Comparison of ENCODE assay signal across 12 cellular contexts in genomic region chr5:14397717-14398116, GRCh38.
DNase-seq lines count a peak whose midpoint lies in the region; ATAC-seq, FAIRE-seq and TF ChIP-seq lines count a peak whose summit lies in the region.
"Had no signal": no experiment of that assay in that cellular context is flagged by ENCODE, and none has a peak within 500 bp of the region (broad histone marks: within the 10 kb centered on the region; RNA-seq: fewer than 3 reads in every experiment).

No MANE protein-coding gene starts in this region.

- H3K4me1 ChIP-seq in astrocyte (ENCODE audit: insufficient read depth, low read length) = peaks cover 54% of the 10 kb centered on the region

- H3K36me3 ChIP-seq in astrocyte (ENCODE audit: insufficient read depth, low read length) = peaks cover 55% of the 10 kb centered on the region

- TF ChIP-seq CTCF in HFF-Myc (IDR thresholded peaks at IDR 0.05; ENCODE audit: low read depth, low read length, missing control alignments) (no peak), astrocyte (IDR thresholded peaks at IDR 0.05; ENCODE audit: insufficient read depth, low read depth, low read length) (no peak)

- no peaks in the 10 kb centered on the region for H3K9me3 ChIP-seq in astrocyte (ENCODE audit: insufficient read depth, low read depth, low read length)

- DNase-seq in HFF-Myc (ENCODE audit: extremely low read depth, low read depth) (peak; percentile 40), astrocyte (ENCODE audit: low read depth) (peak; percentile 90), glomerular visceral epithelial cell (ENCODE audit: extremely low spot score) (peak; percentile 90), stromal cell of bone marrow (ENCODE audit: low read depth) (peak; percentile 57), OCI-M2 (lab: John Stamatoyannopoulos, UW; ENCODE audit: unreplicated experiment) (no peak), NCI-H510A treated with DMSO at 0.1 percent for 48 hours (lab: John Stamatoyannopoulos, UW) (no peak)
- DNase-seq: activated effector memory CD4-positive, alpha-beta T cell treated with Interleukin-2 at 50 U/mL for 16 hours; stimulated activated CD4-positive, alpha-beta T cell treated with anti-CD3 and anti-CD28 coated beads, Interleukin-12 subunit alpha, Interleukin-12 subunit beta, amount 100 ng/mL, for 4 hours had no signal

- peak overlapping the region; percentile 26 for H3K9ac ChIP-seq in astrocyte (ENCODE audit: low read length)
- H3K9ac ChIP-seq: KMS-11 had no signal

- no peak overlapping the region for H3K4me3 ChIP-seq in HFF-Myc (replicated peaks; ENCODE audit: low read depth, low read length)
- H3K4me3 ChIP-seq in astrocyte (ENCODE audit: insufficient read depth, low read depth, low read length) = no peak overlapping the region

- ATAC-seq in HG03565 (IDR thresholded peaks at IDR 0.05; ENCODE audit: unreplicated experiment) = no peak
- ATAC-seq: foreskin keratinocyte had no signal

- no peaks in the 10 kb centered on the region for H3K27me3 ChIP-seq in astrocyte (ENCODE audit: insufficient read depth, low read length)
- H3K27me3 ChIP-seq: foreskin keratinocyte had no signal

- peak overlapping the region; percentile 77 for H3K27ac Mint-ChIP-seq in astrocyte (ENCODE audit: unreplicated experiment)
- H3K27ac Mint-ChIP-seq: stimulated activated naive CD8-positive, alpha-beta T cell treated with anti-CD3 and anti-CD28 coated beads, Interleukin-15, Interleukin-2, amounts not matched to agents 100 ng/mL and 50 ng/mL, for 24 hours had no signal

- H3K4me2 ChIP-seq in astrocyte (ENCODE audit: low read length) = peak overlapping the region; percentile 26
- H3K4me2 ChIP-seq: KMS-11 had no signal

- H4K20me1 ChIP-seq in astrocyte (ENCODE audit: insufficient read depth, low read length) = peaks cover 45% of the 10 kb centered on the region

- peak overlapping the region; percentile 54 for H3K27ac ChIP-seq in astrocyte (ENCODE audit: low read depth, low read length)
- H3K27ac ChIP-seq: foreskin keratinocyte, KMS-11 had no signal

- peaks cover 48% of the 10 kb centered on the region for H3K4me1 Mint-ChIP-seq in astrocyte (ENCODE audit: low read depth, unreplicated experiment)

- peaks cover 34% of the 10 kb centered on the region for H3K79me2 ChIP-seq in astrocyte (ENCODE audit: insufficient read depth, low read length)

- FAIRE-seq in astrocyte (lab: Jason Lieb, UNC) = no peak

- H2AFZ ChIP-seq in astrocyte (ENCODE audit: low read depth, low read length) = no peak overlapping the region

- peaks cover 35% of the 10 kb centered on the region for H3K36me3 Mint-ChIP-seq in astrocyte (ENCODE audit: low read depth, unreplicated experiment)

- H3K4me3 Mint-ChIP-seq in astrocyte (ENCODE audit: unreplicated experiment) = no peak overlapping the region
- H3K4me3 Mint-ChIP-seq: stimulated activated naive CD8-positive, alpha-beta T cell treated with anti-CD3 and anti-CD28 coated beads, Interleukin-15, Interleukin-2, amounts not matched to agents 100 ng/mL and 50 ng/mL, for 24 hours had no signal

- no peaks in the 10 kb centered on the region for H3K9me3 Mint-ChIP-seq in astrocyte (ENCODE audit: unreplicated experiment)

- H3K27me3 Mint-ChIP-seq in astrocyte (ENCODE audit: low read depth, unreplicated experiment) = no peaks in the 10 kb centered on the region
- H3K27me3 Mint-ChIP-seq: stimulated activated naive CD8-positive, alpha-beta T cell treated with anti-CD3 and anti-CD28 coated beads, Interleukin-15, Interleukin-2, amounts not matched to agents 100 ng/mL and 50 ng/mL, for 24 hours had no signal

Comparison
In these comparisons a context has a peak if more than half of its experiments do, and no peak if none do; other contexts are left out.
1. DNase-seq: peak in HFF-Myc (single experiment), astrocyte (single experiment), glomerular visceral epithelial cell (single experiment) and stromal cell of bone marrow (single experiment); none in OCI-M2 (single experiment) and NCI-H510A treated with DMSO at 0.1 percent for 48 hours (single experiment).